28 cellular contexts compared by ENCODE assay signal in the genomic region with DNA sequence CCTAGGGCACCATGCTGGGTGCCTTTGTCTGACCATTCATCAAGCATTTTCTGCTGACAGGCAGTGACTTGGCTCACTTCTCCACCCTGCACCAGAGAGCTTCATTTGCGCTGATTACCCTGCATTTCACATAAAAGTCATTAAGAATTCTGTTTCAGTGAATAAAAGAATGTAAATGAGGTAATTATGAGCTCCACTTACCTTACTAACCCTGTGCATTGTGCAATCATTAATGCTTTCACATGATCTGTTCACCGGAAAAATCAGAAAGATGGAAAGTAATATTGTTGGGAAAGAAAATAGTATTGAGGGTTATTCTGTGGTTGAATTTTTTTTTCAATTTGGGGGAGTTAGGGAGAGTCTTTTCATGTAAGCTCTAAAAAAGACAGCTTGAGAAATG.
"Had no signal": no experiment of that assay in that cellular context is flagged by ENCODE, and none has a peak within 500 bp of the region (broad histone marks: within the 10 kb centered on the region; RNA-seq: fewer than 3 reads in every experiment).

No MANE protein-coding gene starts in this region.

- H3K36me3 Mint-ChIP-seq: mesothelial cell of epicardium; naive thymus-derived CD4-positive, alpha-beta T cell; stimulated activated memory B cell treated with anti-CD40 and anti-IgM and Interleukin-4, amounts not matched to agents 10 μg/mL and 1 μg/mL and 100 μg/mL, for 72 hours; type B pancreatic cell had no signal

- H2AFZ ChIP-seq: parathyroid adenoma had no signal

- H3K27me3 Mint-ChIP-seq: progenitor cell of endocrine pancreas; stimulated activated memory B cell treated with anti-CD40 and anti-IgM and Interleukin-4, amounts not matched to agents 10 μg/mL and 1 μg/mL and 100 μg/mL, for 72 hours had no signal

- H3K4me3 ChIP-seq: dorsolateral prefrontal cortex, gastrocnemius medialis, left lung, skin epidermis, spleen, testis, tibial artery had no signal

- ATAC-seq: esophagus mucosa; gastrocnemius medialis; left cardiac atrium; left lung; naive thymus-derived CD4-positive, alpha-beta T cell; right cardiac atrium; stimulated activated memory B cell treated with anti-CD40 and anti-IgM and Interleukin-4, amounts not matched to agents 10 μg/mL and 1 μg/mL and 100 μg/mL, for 72 hours; stimulated activated naive CD8-positive, alpha-beta T cell treated with anti-CD3 and anti-CD28 coated beads, Interleukin-15, Interleukin-2, amounts not matched to agents 100 U/mL and 50 U/mL, for 24 hours had no signal

- H3K4me1 Mint-ChIP-seq: naive thymus-derived CD4-positive, alpha-beta T cell; stimulated activated memory B cell treated with anti-CD40 and anti-IgM and Interleukin-4, amounts not matched to agents 10 μg/mL and 1 μg/mL and 100 μg/mL, for 72 hours had no signal

- H3K9me3 Mint-ChIP-seq: mesothelial cell of epicardium, nephron progenitor cell, type B pancreatic cell had no signal

- H3K4me3 Mint-ChIP-seq: mesothelial cell of epicardium; naive thymus-derived CD4-positive, alpha-beta T cell; nephron progenitor cell; stimulated activated memory B cell treated with anti-CD40 and anti-IgM and Interleukin-4, amounts not matched to agents 10 μg/mL and 1 μg/mL and 100 μg/mL, for 72 hours; type B pancreatic cell had no signal

- H3K27ac ChIP-seq: dorsolateral prefrontal cortex, epithelial cell of prostate, gastrocnemius medialis, left lung, neutrophil, parathyroid adenoma, skin epidermis, spleen, testis, tibial artery had no signal

- H3K27ac Mint-ChIP-seq: mesothelial cell of epicardium; naive thymus-derived CD4-positive, alpha-beta T cell; nephron progenitor cell; progenitor cell of endocrine pancreas; stimulated activated memory B cell treated with anti-CD40 and anti-IgM and Interleukin-4, amounts not matched to agents 10 μg/mL and 1 μg/mL and 100 μg/mL, for 72 hours; type B pancreatic cell had no signal

- H3K27me3 ChIP-seq: gastrocnemius medialis, left lung, neutrophil, spleen, testis, tibial artery had no signal

- H3K9me3 ChIP-seq: gastrocnemius medialis, left lung, neutrophil, spleen, testis, tibial artery had no signal

- H3K79me2 ChIP-seq: parathyroid adenoma had no signal

- DNase-seq: dorsolateral prefrontal cortex; effector CD4-positive, alpha-beta T cell; foreskin fibroblast; gastrocnemius medialis; head of caudate nucleus; left cardiac atrium; left lung; mesenchymal stem cell; naive thymus-derived CD4-positive, alpha-beta T cell; nephron progenitor cell; right cardiac atrium; spleen; stimulated activated CD4-positive, alpha-beta T cell treated with anti-CD3 and anti-CD28 coated beads, Interleukin-4, amount 100 ng/mL, for 4 hours; stimulated activated naive CD8-positive, alpha-beta T cell treated with anti-CD3 and anti-CD28 coated beads, Interleukin-15, Interleukin-2, amounts not matched to agents 100 U/mL and 50 U/mL, for 24 hours; substantia nigra; testis; tibial artery had no signal

- H3K9ac ChIP-seq: parathyroid adenoma had no signal

- H3K4me1 ChIP-seq: gastrocnemius medialis, left lung, parathyroid adenoma, testis, tibial artery had no signal

- H3K36me3 ChIP-seq: gastrocnemius medialis, left lung, neutrophil, spleen, tibial artery had no signal

- FAIRE-seq: colon, islet of Langerhans had no signal
